In the genomic region with DNA sequence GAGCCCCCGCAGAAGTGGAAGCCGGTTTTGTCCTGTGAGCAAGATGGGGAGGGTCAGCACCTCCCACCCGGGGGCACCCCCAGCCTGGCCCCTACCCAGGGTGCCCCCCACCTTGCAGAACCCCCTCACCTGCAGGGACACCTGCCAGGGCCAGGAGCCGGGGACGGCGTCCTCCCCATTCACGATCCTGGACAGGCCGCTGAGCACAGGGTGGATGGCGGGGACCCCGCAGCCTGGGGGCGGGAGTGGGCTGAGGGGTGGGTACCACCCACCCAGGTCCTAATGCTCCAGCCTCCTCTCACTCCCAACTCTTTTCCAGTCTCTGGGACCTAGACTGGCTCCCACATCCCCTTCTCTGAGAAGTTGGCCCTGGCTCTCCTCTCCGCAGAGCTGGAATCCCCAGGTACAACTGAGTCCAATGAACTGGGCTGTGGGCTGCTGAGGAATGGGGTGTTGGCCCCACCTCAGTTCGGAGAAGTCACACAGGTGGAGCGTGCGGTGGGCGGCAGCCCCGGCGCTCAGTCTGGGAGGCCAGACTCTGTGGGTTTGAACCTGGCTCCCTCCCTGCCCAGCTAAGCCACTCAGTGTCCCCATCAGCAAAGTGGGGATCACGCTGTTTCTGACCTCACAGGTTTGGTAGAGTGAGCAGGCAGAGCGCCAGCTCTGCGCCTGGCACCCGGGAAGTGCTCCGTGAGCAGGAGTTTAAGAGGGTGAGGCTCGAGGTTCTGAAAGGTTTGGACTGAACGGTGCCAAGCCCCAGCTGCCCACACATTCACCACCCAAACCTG, we compare ENCODE assay signal across 9 cellular contexts. TPM values are rescaled to one million over a fixed set of nuclear protein-coding genes. Genes with fewer than 3 reads are reported as not detected.
DNase-seq lines count a peak whose midpoint lies in the region; ATAC-seq, FAIRE-seq and TF ChIP-seq lines count a peak whose summit lies in the region.
"Not testable (repeated sequence)": the region's sequence is repeated elsewhere in the genome, so short reads cannot be mapped to it uniquely, and the experiment has no call there.
"Had no signal": no experiment of that assay in that cellular context is flagged by ENCODE, and none has a peak within 500 bp of the region (broad histone marks: within the 10 kb centered on the region; RNA-seq: fewer than 3 reads in every experiment).

No MANE protein-coding gene starts in this region.

- not testable (repeated sequence) for TF ChIP-seq EP300 in GM12878 (IDR thresholded peaks at IDR 0.05; ENCODE audit: borderline replicate concordance in 1 of 2, control insufficient read depth in 1 of 2, low read depth in 2 of 2, low read length in 2 of 2)

- H3K27ac ChIP-seq in HEK293 (ENCODE audit: extremely low read depth, low read depth, low read length); GM12878 (ENCODE audit: control insufficient read depth, insufficient read depth); lower lobe of right lung; trophoblast cell (ENCODE audit: low read depth, low read length): not testable (repeated sequence)

- not testable (repeated sequence) for H3K9me3 ChIP-seq in HEK293 (ENCODE audit: control insufficient read depth, insufficient read depth, low read depth, low read length); GM12878 (replicated peaks; ENCODE audit: control insufficient read depth, insufficient read depth, low read length); lower lobe of right lung; trophoblast cell (ENCODE audit: insufficient read depth, low read depth, low read length)

- not testable (repeated sequence) for H3K79me1 ChIP-seq in trophoblast cell (ENCODE audit: low read length)

- H3K27me3 Mint-ChIP-seq in stimulated activated naive CD8-positive, alpha-beta T cell treated with anti-CD3 and anti-CD28 coated beads, Interleukin-15, amount 100 ng/mL, for 72 hours = not testable (repeated sequence)

- H2AK5ac ChIP-seq in trophoblast cell (ENCODE audit: low read length) = peak overlapping the region; percentile 55

- TF ChIP-seq RAD21 in GM12878 (IDR thresholded peaks at IDR 0.05; ENCODE audit: insufficient read depth, low read depth, low read length) = not testable (repeated sequence)

- TF ChIP-seq CTCF in HEK293 (tag by site-specific recombination; IDR thresholded peaks at IDR 0.05); GM12878 (IDR thresholded peaks at IDR 0.05 in 2 of 3, conservative IDR thresholded peaks at IDR 0.05 in 1 of 3; ENCODE audit: control insufficient read depth in 2 of 3, extremely low read depth in 1 of 3, insufficient read depth in 1 of 3, low read depth in 3 of 3, low read length in 3 of 3); lower lobe of right lung (IDR thresholded peaks at IDR 0.05): not testable (repeated sequence)

- SMC1A ChIA-PET in GM12878 (lab: Charles Lee; ENCODE audit: uncharacterized antibody, unreplicated experiment) = not testable (repeated sequence)

- not testable (repeated sequence) for H4K20me1 ChIP-seq in GM12878 (ENCODE audit: control insufficient read depth, insufficient read depth)

- RAD21 ChIA-PET in GM12878 (lab: Charles Lee; ENCODE audit: unreplicated experiment) = interaction anchor here (0.8 kb wide), 1 partner anchor 173 kb away, joined by 3 read pairs; no protein-coding TSS in a partner anchor

- not testable (repeated sequence) for H3K36me3 ChIP-seq in HEK293 (ENCODE audit: control insufficient read depth in 2 of 2, insufficient read depth in 1 of 2, low read length in 2 of 2); GM12878 (ENCODE audit: control insufficient read depth in 2 of 2, insufficient read depth in 2 of 2, low read length in 1 of 2); lower lobe of right lung; trophoblast cell (ENCODE audit: control insufficient read depth in 1 of 2, insufficient read depth in 2 of 2, low read length in 2 of 2)

- H3K23ac ChIP-seq in trophoblast cell (ENCODE audit: low read length) = not testable (repeated sequence)

- H3K4ac ChIP-seq in trophoblast cell (ENCODE audit: low read depth, low read length) = not testable (repeated sequence)

- H3K4me1 ChIP-seq in HEK293 (ENCODE audit: control insufficient read depth, insufficient read depth, low read length); GM12878 (ENCODE audit: control insufficient read depth, insufficient read depth, low read length); lower lobe of right lung; trophoblast cell (ENCODE audit: control insufficient read depth in 1 of 2, insufficient read depth in 2 of 2, low read length in 2 of 2): not testable (repeated sequence)

- BruUV-seq in GM12878 (replicated peaks; lab: Mats Ljungman, UMichigan) = not testable (repeated sequence)

- peak; percentile 23 for ATAC-seq in GM19351 (IDR thresholded peaks at IDR 0.05; ENCODE audit: unreplicated experiment)
- ATAC-seq in GM12878 = peak; percentile 59
- peak; percentile 7 for ATAC-seq in Right ventricle myocardium superior (ENCODE audit: poor library complexity)
- ATAC-seq in lower lobe of right lung = peak; percentile 4 to 6
- ATAC-seq in stimulated activated naive CD8-positive, alpha-beta T cell treated with anti-CD3 and anti-CD28 coated beads, Interleukin-15, amount 100 ng/mL, for 72 hours = peak; percentile 61

- not testable (repeated sequence) for H3K27me3 ChIP-seq in GM12878 (replicated peaks in 1 of 2; ENCODE audit: control insufficient read depth in 2 of 2, insufficient read depth in 2 of 2, low read length in 1 of 2); lower lobe of right lung (ENCODE audit: low read depth); trophoblast cell (ENCODE audit: insufficient read depth, low read length)

- TF ChIP-seq POLR2A in GM12878 (IDR thresholded peaks at IDR 0.05; ENCODE audit: low read depth, low read length) = not testable (repeated sequence)

- H3K4me1 Mint-ChIP-seq in stimulated activated naive CD8-positive, alpha-beta T cell treated with anti-CD3 and anti-CD28 coated beads, Interleukin-15, amount 100 ng/mL, for 72 hours = not testable (repeated sequence)

- CTCF ChIA-PET in HEK293 (lab: Yijun Ruan, JAX) = interaction anchor here (0.8 kb wide), 1 partner anchor 18 kb away, joined by 3 read pairs; no protein-coding TSS in a partner anchor
- CTCF ChIA-PET in GM12878 (lab: Yijun Ruan, JAX) = interaction anchor here (0.8 kb wide), 1 partner anchor 195 kb away, joined by 4 read pairs; no protein-coding TSS in a partner anchor

- not testable (repeated sequence) for H3K4me3 Mint-ChIP-seq in stimulated activated naive CD8-positive, alpha-beta T cell treated with anti-CD3 and anti-CD28 coated beads, Interleukin-15, amount 100 ng/mL, for 72 hours

- H3K18ac ChIP-seq in trophoblast cell (ENCODE audit: low read length) = not testable (repeated sequence)

- peak overlapping the region; percentile 68; the same call in 1 of the 2 replicates for H3K4me2 ChIP-seq in GM12878 (ENCODE audit: control insufficient read depth, insufficient read depth)
- H3K4me2 ChIP-seq in trophoblast cell (ENCODE audit: low read length) = not testable (repeated sequence)

- not testable (repeated sequence) for DNase-seq in GM12878 (ENCODE audit: low read depth, low spot score); Right ventricle myocardium superior; lower lobe of right lung; trophoblast cell; stimulated activated naive CD8-positive, alpha-beta T cell treated with anti-CD3 and anti-CD28 coated beads, Interleukin-15, amount 100 ng/mL, for 72 hours

- not testable (repeated sequence) for H2BK120ac ChIP-seq in trophoblast cell (ENCODE audit: insufficient read depth, low read length, poor library complexity)

- intact Hi-C loops in GM12878 (cut with micrococcal nuclease; ENCODE audit: unreplicated experiment); lower lobe of right lung (cut with DNase I): not testable (repeated sequence)
- intact Hi-C loops in Right ventricle myocardium superior (cut with DNase I) = loop anchor here (2.0 kb wide), 1 partner anchor 19 kb away; no protein-coding TSS in a partner anchor

- H2BK5ac ChIP-seq in trophoblast cell (ENCODE audit: low read depth, low read length, poor library complexity) = not testable (repeated sequence)

- H2AFZ ChIP-seq in GM12878 (ENCODE audit: control insufficient read depth, low read depth, low read length); trophoblast cell (ENCODE audit: insufficient read depth, low read length, poor library complexity): not testable (repeated sequence)

- not testable (repeated sequence) for FAIRE-seq in GM12878 (lab: Jason Lieb, UNC)

- H3K14ac ChIP-seq in trophoblast cell (ENCODE audit: low read length) = not testable (repeated sequence)

- H4K8ac ChIP-seq in trophoblast cell (ENCODE audit: low read depth, low read length) = not testable (repeated sequence)

- H4K12ac ChIP-seq in trophoblast cell (ENCODE audit: low read depth, low read length) = peak overlapping the region; percentile 66

- not testable (repeated sequence) for H3K79me2 ChIP-seq in GM12878 (ENCODE audit: control insufficient read depth, insufficient read depth, low read length); trophoblast cell (ENCODE audit: control insufficient read depth, insufficient read depth, low read length, poor library complexity)

- in situ Hi-C loops in GM12878 (cut with MboI) = not testable (repeated sequence)

- H3K4me3 ChIP-seq in HEK293 (ENCODE audit: low read depth, low read length); GM12878; lower lobe of right lung; trophoblast cell (ENCODE audit: low read depth, low read length): not testable (repeated sequence)

- H2BK12ac ChIP-seq in trophoblast cell (ENCODE audit: low read length) = not testable (repeated sequence)

- H3K9ac ChIP-seq in GM12878 (ENCODE audit: control insufficient read depth, insufficient read depth, low read length); trophoblast cell (ENCODE audit: low read length): not testable (repeated sequence)

- WGBS in GM12878 (ENCODE audit: insufficient coverage, insufficient replicate concordance, low lambda C conversion rate, missing lambda C conversion rate) = 17% methylated on average over 17 of the region's 25 CpGs
- WGBS in trophoblast cell (ENCODE audit: extremely low coverage, insufficient coverage, insufficient read length) = no CpG with 5 or more reads among the region's 25 CpGs

- POLR2A ChIA-PET in HEK293 (lab: Yijun Ruan, JAX); GM12878 (lab: Charles Lee): not testable (repeated sequence)

- not testable (repeated sequence) for H3K27ac Mint-ChIP-seq in stimulated activated naive CD8-positive, alpha-beta T cell treated with anti-CD3 and anti-CD28 coated beads, Interleukin-15, amount 100 ng/mL, for 72 hours

- H4K91ac ChIP-seq in trophoblast cell (ENCODE audit: low read depth, low read length) = not testable (repeated sequence)

- H3K9me3 Mint-ChIP-seq in stimulated activated naive CD8-positive, alpha-beta T cell treated with anti-CD3 and anti-CD28 coated beads, Interleukin-15, amount 100 ng/mL, for 72 hours = not testable (repeated sequence)

RNA-seq across cellular contexts. Expression of a gene that starts 0.8 kb away (rescaled TPM):
- total RNA-seq in GM12878 (2013; cell fraction: nucleolus; rRNA removed) = not detected in 2 replicates
- not detected in 2 replicates for total RNA-seq in GM12878 (2014; rRNA removed)
- not detected in 2 replicates for total RNA-seq in GM12878 (2014; rRNA removed; fragmentation: Illumina TruSeq; extraction: Trizol)
- total RNA-seq in GM12878 (2021) = 8.9 and 9.4 TPM in 2 replicates
- not detected for polyA plus RNA-seq in GM12878 (2011; ENCODE audit: low read depth)
- not detected in 2 replicates for polyA plus RNA-seq in GM12878 (2011; rRNA removed)
- not detected in 2 replicates for polyA plus RNA-seq in GM12878 (2011; cell fraction: cytosol; rRNA removed)
- not detected in 2 replicates for polyA plus RNA-seq in GM12878 (2011; cell fraction: nucleus; rRNA removed)
- polyA plus RNA-seq in GM12878 (2012) = not detected in 2 replicates
- polyA plus RNA-seq in GM12878 (2014; fragmentation: Illumina TruSeq; extraction: Trizol) = not detected in 2 replicates
- polyA plus RNA-seq in GM12878 (2014; fragmentation: Nextera tagmentation; extraction: Ambion mirVana) = not detected
- polyA plus RNA-seq in GM12878 (2014; rRNA removed) = not detected in 2 replicates
- polyA plus RNA-seq in GM12878 (2016; fragmentation: Nextera tagmentation; extraction: Ambion mirVana) = not detected
- not detected in 2 replicates for polyA minus RNA-seq in GM12878 (2011; rRNA and poly(A)+ RNA removed)
- not detected in 2 replicates for polyA minus RNA-seq in GM12878 (2011; cell fraction: cytosol; rRNA and poly(A)+ RNA removed)
- not detected in 2 replicates for polyA minus RNA-seq in GM12878 (2011; cell fraction: nucleus; rRNA and poly(A)+ RNA removed)
- not detected for total RNA-seq in Right ventricle myocardium superior
- 0.44 TPM for total RNA-seq in lower lobe of right lung
- 0.37 and 0.41 TPM in 2 replicates for polyA plus RNA-seq in trophoblast cell (2013)
- total RNA-seq: CD4-positive, alpha-beta T cell; HT-29 had no signal

RNA-seq across cellular contexts. Expression of a gene that starts 12.6 kb away (rescaled TPM):
- not detected in 2 replicates for total RNA-seq in GM12878 (2013; cell fraction: nucleolus; rRNA removed)
- 0.28 and 0.33 TPM in 2 replicates for total RNA-seq in GM12878 (2014; rRNA removed)
- total RNA-seq in GM12878 (2014; rRNA removed; fragmentation: Illumina TruSeq; extraction: Trizol) = not detected in 2 replicates
- 4.4 and 6.2 TPM in 2 replicates for total RNA-seq in GM12878 (2021)
- polyA plus RNA-seq in GM12878 (2011; ENCODE audit: low read depth) = not detected
- polyA plus RNA-seq in GM12878 (2011; rRNA removed) = not detected in 2 replicates
- polyA plus RNA-seq in GM12878 (2011; cell fraction: cytosol; rRNA removed) = not detected in 2 replicates
- polyA plus RNA-seq in GM12878 (2011; cell fraction: nucleus; rRNA removed) = not detected in 2 replicates
- polyA plus RNA-seq in GM12878 (2012) = not detected in 2 replicates
- not detected in 2 replicates for polyA plus RNA-seq in GM12878 (2014; fragmentation: Illumina TruSeq; extraction: Trizol)
- not detected for polyA plus RNA-seq in GM12878 (2014; fragmentation: Nextera tagmentation; extraction: Ambion mirVana)
- not detected in 2 replicates for polyA plus RNA-seq in GM12878 (2014; rRNA removed)
- not detected for polyA plus RNA-seq in GM12878 (2016; fragmentation: Nextera tagmentation; extraction: Ambion mirVana)
- not detected in 2 replicates for polyA minus RNA-seq in GM12878 (2011; rRNA and poly(A)+ RNA removed)
- not detected in 2 replicates for polyA minus RNA-seq in GM12878 (2011; cell fraction: cytosol; rRNA and poly(A)+ RNA removed)
- not detected in 2 replicates for polyA minus RNA-seq in GM12878 (2011; cell fraction: nucleus; rRNA and poly(A)+ RNA removed)
- not detected for total RNA-seq in Right ventricle myocardium superior
- not detected for total RNA-seq in lower lobe of right lung
- polyA plus RNA-seq in trophoblast cell (2013) = 0.15 TPM in 1 of 2 replicates, not detected in the other
- total RNA-seq: CD4-positive, alpha-beta T cell; HT-29 had no signal

RNA-seq across cellular contexts. Expression of a gene that starts 45.3 kb away (rescaled TPM):
- 41.0 and 47.4 TPM in 2 replicates for total RNA-seq in GM12878 (2013; cell fraction: nucleolus; rRNA removed)
- 4.5 and 5.4 TPM in 2 replicates for total RNA-seq in GM12878 (2014; rRNA removed)
- 1.4 and 1.8 TPM in 2 replicates for total RNA-seq in GM12878 (2014; rRNA removed; fragmentation: Illumina TruSeq; extraction: Trizol)
- 10.7 and 14.1 TPM in 2 replicates for total RNA-seq in GM12878 (2021)
- polyA plus RNA-seq in GM12878 (2011; ENCODE audit: low read depth) = 1.7 TPM
- polyA plus RNA-seq in GM12878 (2011; rRNA removed) = 1.8 and 2.3 TPM in 2 replicates
- 3.2 and 4.4 TPM in 2 replicates for polyA plus RNA-seq in GM12878 (2011; cell fraction: cytosol; rRNA removed)
- 20.1 and 28.7 TPM in 2 replicates for polyA plus RNA-seq in GM12878 (2011; cell fraction: nucleus; rRNA removed)
- polyA plus RNA-seq in GM12878 (2012) = 6.1 and 7.0 TPM in 2 replicates
- polyA plus RNA-seq in GM12878 (2014; fragmentation: Illumina TruSeq; extraction: Trizol) = 0.11 and 1.1 TPM in 2 replicates
- under 1 TPM in 1 of 2 experiments, not detected in 1; 0.13 TPM for polyA plus RNA-seq in GM12878 (2014; fragmentation: Nextera tagmentation; extraction: Ambion mirVana)
- polyA plus RNA-seq in GM12878 (2014; rRNA removed) = 5.7 and 9.5 TPM in 2 replicates
- 1 to 10 TPM; 2.8 to 5.4 TPM for polyA plus RNA-seq in GM12878 (2016; fragmentation: Nextera tagmentation; extraction: Ambion mirVana)
- polyA minus RNA-seq in GM12878 (2011; rRNA and poly(A)+ RNA removed) = 4.2 and 5.8 TPM in 2 replicates
- polyA minus RNA-seq in GM12878 (2011; cell fraction: cytosol; rRNA and poly(A)+ RNA removed) = 2.5 and 3.5 TPM in 2 replicates
- 8.6 and 10.0 TPM in 2 replicates for polyA minus RNA-seq in GM12878 (2011; cell fraction: nucleus; rRNA and poly(A)+ RNA removed)
- 75.4 TPM for total RNA-seq in Right ventricle myocardium superior
- total RNA-seq in lower lobe of right lung = 65.1 TPM
- polyA plus RNA-seq in trophoblast cell (2013) = 200 and 201 TPM in 2 replicates

RNA-seq across cellular contexts. Expression of a gene that starts 57.8 kb away (rescaled TPM):
- 17.0 and 17.3 TPM in 2 replicates for total RNA-seq in GM12878 (2013; cell fraction: nucleolus; rRNA removed)
- total RNA-seq in GM12878 (2014; rRNA removed) (12.8 and 15.1 TPM in 2 replicates), GM12878 (2014; rRNA removed; fragmentation: Illumina TruSeq; extraction: Trizol) (15.3 and 15.5 TPM in 2 replicates), GM12878 (2021) (13.5 and 14.5 TPM in 2 replicates), Right ventricle myocardium superior (7.2 TPM), lower lobe of right lung (10.4 TPM)
- polyA plus RNA-seq in GM12878 (2011; ENCODE audit: low read depth) = 3.3 TPM
- polyA plus RNA-seq in GM12878 (2011; rRNA removed) (16.4 and 21.8 TPM in 2 replicates), GM12878 (2014; fragmentation: Illumina TruSeq; extraction: Trizol) (12.4 and 14.1 TPM in 2 replicates), GM12878 (2014; fragmentation: Nextera tagmentation; extraction: Ambion mirVana) (1 to 10 TPM; 3.5 to 3.6 TPM), GM12878 (2014; rRNA removed) (4.9 and 6.4 TPM in 2 replicates), GM12878 (2016; fragmentation: Nextera tagmentation; extraction: Ambion mirVana) (10 to 100 TPM; 14.9 to 17.6 TPM)
- polyA plus RNA-seq in GM12878 (2011; cell fraction: cytosol; rRNA removed) = 6.4 and 6.8 TPM in 2 replicates
- 4.7 and 5.4 TPM in 2 replicates for polyA plus RNA-seq in GM12878 (2011; cell fraction: nucleus; rRNA removed)
- polyA plus RNA-seq in GM12878 (2012) = 7.7 and 10.3 TPM in 2 replicates
- polyA minus RNA-seq in GM12878 (2011; rRNA and poly(A)+ RNA removed) = 12.1 and 13.2 TPM in 2 replicates
- polyA minus RNA-seq in GM12878 (2011; cell fraction: cytosol; rRNA and poly(A)+ RNA removed) = 9.6 and 10.6 TPM in 2 replicates
- 3.2 and 4.0 TPM in 2 replicates for polyA minus RNA-seq in GM12878 (2011; cell fraction: nucleus; rRNA and poly(A)+ RNA removed)
- polyA plus RNA-seq in trophoblast cell (2013) = 8.6 and 8.7 TPM in 2 replicates

Comparison
In these comparisons a context has a peak if more than half of its experiments do, and no peak if none do; other contexts are left out.
1. ATAC-seq: peak in every context shown above with its lines; median percentile 61 in stimulated activated naive CD8-positive, alpha-beta T cell treated with anti-CD3 and anti-CD28 coated beads, Interleukin-15, amount 100 ng/mL, for 72 hours; 59 in GM12878; 23 in GM19351; 7 in Right ventricle myocardium superior; 5 in lower lobe of right lung.